Comparison of ENCODE assay signal across 10 cellular contexts in genomic region chr6:34239240-34239825, GRCh38. TPM values are rescaled to one million over a fixed set of nuclear protein-coding genes. Genes with fewer than 3 reads are reported as not detected.
DNase-seq lines count a peak whose midpoint lies in the region; ATAC-seq and TF ChIP-seq lines count a peak whose summit lies in the region.
"Had no signal": no experiment of that assay in that cellular context is flagged by ENCODE, and none has a peak within 500 bp of the region (broad histone marks: within the 10 kb centered on the region; RNA-seq: fewer than 3 reads in every experiment).

No MANE protein-coding gene starts in this region.

- peak overlapping the region in 4 of 6 donors; percentile 22 to 92 (median 82) for H3K27ac Mint-ChIP-seq in naive B cell

- ATAC-seq in naive B cell (ENCODE audit: low read depth in 2 of 2) (no peak), left lobe of liver (no peak), HG03571 (IDR thresholded peaks at IDR 0.05; ENCODE audit: unreplicated experiment) (no peak)
- ATAC-seq: pancreas had no signal

- H3K27me3 Mint-ChIP-seq in naive B cell: no peaks in the 10 kb centered on the region

- no peak for TF ChIP-seq CTCF in astrocyte of the spinal cord (IDR thresholded peaks at IDR 0.05; ENCODE audit: low read depth, low read length)

- DNase-seq in D341Med (ENCODE audit: low spot score) (peak; percentile 50), HuH-7 (ENCODE audit: low spot score) (peak; percentile 3), astrocyte of the spinal cord (ENCODE audit: low read depth, low spot score) (no peak), naive B cell (no peak), left lobe of liver (ENCODE audit: low spot score) (no peak), NCI-H1105 treated with DMSO at 0.1 percent for 48 hours (lab: John Stamatoyannopoulos, UW) (no peak), EL (no peak)
- DNase-seq: effector CD4-positive, alpha-beta T cell had no signal

- H3K36me3 Mint-ChIP-seq in naive B cell: peaks cover 0 to 4% of the 10 kb centered on the region in 2 donors

- peak overlapping the region; percentile 24 to 89 (median 60) for H3K4me3 Mint-ChIP-seq in naive B cell

- H3K9me3 Mint-ChIP-seq in naive B cell: no peaks in the 10 kb centered on the region

- peaks cover 25 to 56% (median 43%) of the 10 kb centered on the region in 3 donors for H3K4me1 Mint-ChIP-seq in naive B cell

- in situ Hi-C loops in astrocyte of the spinal cord (cut with HindIII; ENCODE audit: low sequenced_read_pairs): no loop called here

- H3K4me3 ChIP-seq in astrocyte of the spinal cord (ENCODE audit: low read depth, low read length): peak overlapping the region; percentile 68

RNA-seq across cellular contexts. Expression of gene HMGA1, which starts 2.7 kb away (rescaled TPM):
- polyA plus RNA-seq in naive B cell (ENCODE audit: low read depth in 6 of 6): 10 to 100 TPM; 17.2 to 38.1 (median 31.2) TPM
- total RNA-seq in left lobe of liver: 17.4 TPM

RNA-seq across cellular contexts. Expression of gene SMIM29, which starts 9.5 kb away (rescaled TPM):
- 100 to 1,000 TPM in 3 of 6 donors, 10 to 100 TPM in 3; 91.2 to 127 (median 99.0) TPM for polyA plus RNA-seq in naive B cell (ENCODE audit: low read depth in 6 of 6)
- total RNA-seq in left lobe of liver: 6.4 TPM

Comparison
In these comparisons a context has a peak if more than half of its experiments do, and no peak if none do; other contexts are left out.
1. DNase-seq: peak in D341Med (single experiment) and HuH-7 (single experiment); none in astrocyte of the spinal cord (single experiment), naive B cell (single experiment), left lobe of liver (single experiment), NCI-H1105 treated with DMSO at 0.1 percent for 48 hours (single experiment) and EL (single experiment).